Comparison of ENCODE assay signal across 28 cellular contexts in the genomic region with DNA sequence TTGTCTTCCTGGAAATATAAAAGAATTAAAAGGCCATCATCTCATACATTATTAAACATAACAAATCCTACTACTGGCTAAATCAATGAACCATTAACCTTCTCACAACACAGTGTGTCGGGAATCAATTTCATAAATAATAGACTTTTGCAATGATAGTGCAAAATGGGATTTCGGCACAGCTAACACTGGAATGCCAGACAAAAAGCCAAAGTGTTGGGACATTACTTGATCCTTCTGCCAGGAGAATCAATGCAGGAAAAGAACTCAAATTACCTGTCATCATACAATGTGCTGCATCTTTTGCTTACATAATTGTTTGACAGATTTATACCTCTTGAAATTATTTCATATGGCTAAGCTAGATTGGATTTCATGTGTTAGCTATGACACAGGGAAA.
"Had no signal": no experiment of that assay in that cellular context is flagged by ENCODE, and none has a peak within 500 bp of the region (broad histone marks: within the 10 kb centered on the region; RNA-seq: fewer than 3 reads in every experiment).

No MANE protein-coding gene starts in this region.

- DNase-seq: stimulated activated CD4-positive, alpha-beta T cell treated with anti-CD3 and anti-CD28 coated beads, Interleukin-2, amount 100 ng/mL, for 48 hours; stimulated activated CD4-positive, alpha-beta T cell treated with anti-CD3 and anti-CD28 coated beads, Interleukin-4, amount 100 ng/mL, for 1 hour; stimulated activated CD4-positive, alpha-beta T cell treated with anti-CD3 and anti-CD28 coated beads, Interleukin-4, amount 100 ng/mL, for 24 hours; stimulated activated CD4-positive, alpha-beta T cell treated with anti-CD3 and anti-CD28 coated beads, Interleukin-4, amount 100 ng/mL, for 4 hours; stimulated activated CD8-positive, alpha-beta memory T cell treated with anti-CD3 and anti-CD28 coated beads, Interleukin-4, amount 100 ng/mL, for 48 hours; stimulated activated naive B cell treated with anti-CD40 and anti-IgM and Interleukin-4, amounts not matched to agents 10 μg/mL and 1 μg/mL and 100 μg/mL, for 72 hours; stimulated activated naive CD4-positive, alpha-beta T cell; stimulated activated naive CD4-positive, alpha-beta T cell treated with Interleukin-2 at 50 U/mL for 16 hours; stimulated activated naive CD8-positive, alpha-beta T cell treated with anti-CD3 and anti-CD28 coated beads, Interleukin-15, amount 100 ng/mL, for 72 hours; stimulated activated naive CD8-positive, alpha-beta T cell treated with anti-CD3 and anti-CD28 coated beads, Interleukin-15, Interleukin-2, amounts not matched to agents 100 U/mL and 50 U/mL, for 24 hours; stomach; substantia nigra; testis; thyroid gland; tibial artery; transverse colon; trophoblast cell; upper lobe of left lung; upper lobe of right lung; uterus had no signal

- H3K27me3 Mint-ChIP-seq: stimulated activated naive CD8-positive, alpha-beta T cell treated with anti-CD3 and anti-CD28 coated beads, Interleukin-15, amount 100 ng/mL, for 72 hours had no signal

- H3K4me3 ChIP-seq: stomach, suprapubic skin, testis, thoracic aorta, thyroid gland, tibial artery, tibial nerve, transverse colon, upper lobe of left lung, upper lobe of right lung, uterus, vagina had no signal

- H3K27ac Mint-ChIP-seq: stimulated activated effector memory CD8-positive, alpha-beta T cell treated with anti-CD3 and anti-CD28 coated beads, Interleukin-12 subunit alpha, Interleukin-12 subunit beta, amount 100 ng/mL, for 72 hours; stimulated activated memory B cell treated with anti-CD40 and anti-IgM and Interleukin-4, amounts not matched to agents 10 μg/mL and 1 μg/mL and 100 μg/mL, for 72 hours; stimulated activated naive B cell treated with anti-CD40 and anti-IgM and Interleukin-4, amounts not matched to agents 10 μg/mL and 1 μg/mL and 100 μg/mL, for 72 hours; stimulated activated naive CD8-positive, alpha-beta T cell treated with anti-CD3 and anti-CD28 coated beads, Interleukin-15, amount 100 ng/mL, for 72 hours; stimulated activated naive CD8-positive, alpha-beta T cell treated with anti-CD3 and anti-CD28 coated beads, Interleukin-15, Interleukin-2, amounts not matched to agents 100 ng/mL and 50 ng/mL, for 24 hours; type B pancreatic cell had no signal

- ATAC-seq: stimulated activated effector memory CD8-positive, alpha-beta T cell treated with anti-CD3 and anti-CD28 coated beads, Interleukin-12 subunit alpha, Interleukin-12 subunit beta, amount 100 ng/mL, for 72 hours; stimulated activated memory B cell treated with anti-CD40 and anti-IgM and Interleukin-4, amounts not matched to agents 10 μg/mL and 1 μg/mL and 100 μg/mL, for 72 hours; stimulated activated naive B cell treated with anti-CD40 and anti-IgM and Interleukin-4, amounts not matched to agents 10 μg/mL and 1 μg/mL and 100 μg/mL, for 72 hours; stimulated activated naive CD8-positive, alpha-beta T cell treated with anti-CD3 and anti-CD28 coated beads, Interleukin-15, amount 100 ng/mL, for 72 hours; stimulated activated naive CD8-positive, alpha-beta T cell treated with anti-CD3 and anti-CD28 coated beads, Interleukin-15, Interleukin-2, amounts not matched to agents 100 U/mL and 50 U/mL, for 24 hours; upper lobe of right lung had no signal

- H3K36me3 Mint-ChIP-seq: stimulated activated effector memory CD8-positive, alpha-beta T cell treated with anti-CD3 and anti-CD28 coated beads, Interleukin-12 subunit alpha, Interleukin-12 subunit beta, amount 100 ng/mL, for 72 hours; stimulated activated naive B cell treated with anti-CD40 and anti-IgM and Interleukin-4, amounts not matched to agents 10 μg/mL and 1 μg/mL and 100 μg/mL, for 72 hours; type B pancreatic cell had no signal

- H3K4me1 Mint-ChIP-seq: stimulated activated effector memory CD8-positive, alpha-beta T cell treated with anti-CD3 and anti-CD28 coated beads, Interleukin-12 subunit alpha, Interleukin-12 subunit beta, amount 100 ng/mL, for 72 hours; stimulated activated memory B cell treated with anti-CD40 and anti-IgM and Interleukin-4, amounts not matched to agents 10 μg/mL and 1 μg/mL and 100 μg/mL, for 72 hours; stimulated activated naive B cell treated with anti-CD40 and anti-IgM and Interleukin-4, amounts not matched to agents 10 μg/mL and 1 μg/mL and 100 μg/mL, for 72 hours; stimulated activated naive CD8-positive, alpha-beta T cell treated with anti-CD3 and anti-CD28 coated beads, Interleukin-15, amount 100 ng/mL, for 72 hours had no signal

- H3K4me3 Mint-ChIP-seq: stimulated activated effector memory CD8-positive, alpha-beta T cell treated with anti-CD3 and anti-CD28 coated beads, Interleukin-12 subunit alpha, Interleukin-12 subunit beta, amount 100 ng/mL, for 72 hours; stimulated activated memory B cell treated with anti-CD40 and anti-IgM and Interleukin-4, amounts not matched to agents 10 μg/mL and 1 μg/mL and 100 μg/mL, for 72 hours; stimulated activated naive B cell treated with anti-CD40 and anti-IgM and Interleukin-4, amounts not matched to agents 10 μg/mL and 1 μg/mL and 100 μg/mL, for 72 hours; stimulated activated naive CD8-positive, alpha-beta T cell treated with anti-CD3 and anti-CD28 coated beads, Interleukin-15, amount 100 ng/mL, for 72 hours; stimulated activated naive CD8-positive, alpha-beta T cell treated with anti-CD3 and anti-CD28 coated beads, Interleukin-15, Interleukin-2, amounts not matched to agents 100 ng/mL and 50 ng/mL, for 24 hours; type B pancreatic cell had no signal
